Comparison of ENCODE assay signal across 14 cellular contexts in genomic region chr7:41005381-41005901, GRCh38.
DNase-seq lines count a peak whose midpoint lies in the region; ATAC-seq, FAIRE-seq and TF ChIP-seq lines count a peak whose summit lies in the region.
"Had no signal": no experiment of that assay in that cellular context is flagged by ENCODE, and none has a peak within 500 bp of the region (broad histone marks: within the 10 kb centered on the region; RNA-seq: fewer than 3 reads in every experiment).

No MANE protein-coding gene starts in this region.

- no peaks in the 10 kb centered on the region for H3K27me3 ChIP-seq in osteoblast (ENCODE audit: insufficient read depth, low read length)
- H3K27me3 ChIP-seq: vagina had no signal

- H3K27ac ChIP-seq in osteoblast (ENCODE audit: low read depth, low read length) = peak overlapping the region; percentile 70
- H3K27ac ChIP-seq: vagina had no signal

- no peaks in the 10 kb centered on the region for H4K20me1 ChIP-seq in osteoblast (ENCODE audit: insufficient read depth, low read length)

- no peak overlapping the region for H3K4me3 ChIP-seq in osteoblast (ENCODE audit: insufficient read depth, low read length)
- H3K4me3 ChIP-seq: vagina had no signal

- ATAC-seq in GM21825 (IDR thresholded peaks at IDR 0.05; ENCODE audit: unreplicated experiment) = no peak
- ATAC-seq: naive thymus-derived CD8-positive, alpha-beta T cell had no signal

- peaks cover 28% of the 10 kb centered on the region for H3K4me1 ChIP-seq in osteoblast (ENCODE audit: insufficient read depth, low read length)

- FAIRE-seq in RCC 7860 (lab: Jason Lieb, UNC) = peak; percentile 80
- FAIRE-seq: HTR-8/SVneo, small intestine had no signal

- DNase-seq in Daoy (ENCODE audit: low read depth) = peak; percentile 94
- peak; percentile 81 for DNase-seq in RCC 7860 (ENCODE audit: low spot score)
- peak; percentile 45 for DNase-seq in fibroblast of gingiva (ENCODE audit: low read depth)
- no peak for DNase-seq in osteoblast (ENCODE audit: insufficient read length, low spot score, missing footprints)
- no peak for DNase-seq in COR-L47 (lab: John Stamatoyannopoulos, UW)
- no peak for DNase-seq in C1 segment of cervical spinal cord (lab: John Stamatoyannopoulos, UW)
- no peak for DNase-seq in COLO829 (ENCODE audit: low spot score)
- DNase-seq: naive thymus-derived CD8-positive, alpha-beta T cell; NCI-H187 treated with DMSO at 0.1 percent for 48 hours; small intestine; T-helper 9 cell had no signal

- peak overlapping the region; percentile 18 for H3K4me2 ChIP-seq in osteoblast (ENCODE audit: insufficient read depth, low read length)

- TF ChIP-seq CTCF in osteoblast (IDR thresholded peaks at IDR 0.05; ENCODE audit: extremely low read depth, low read depth, low read length) = no peak

- H2AFZ ChIP-seq in osteoblast (ENCODE audit: low read length) = peak overlapping the region; percentile 5

- no peaks in the 10 kb centered on the region for H3K36me3 ChIP-seq in osteoblast (ENCODE audit: insufficient read depth, low read length)
- H3K36me3 ChIP-seq: vagina had no signal

- no peaks in the 10 kb centered on the region for H3K9me3 ChIP-seq in osteoblast (ENCODE audit: low read depth, low read length)
- H3K9me3 ChIP-seq: vagina had no signal

- H3K79me2 ChIP-seq in osteoblast (ENCODE audit: insufficient read depth, low read length) = no peaks in the 10 kb centered on the region

Comparison
In these comparisons a context has a peak if more than half of its experiments do, and no peak if none do; other contexts are left out.
1. DNase-seq: peak in Daoy (single experiment), RCC 7860 (single experiment) and fibroblast of gingiva (single experiment); none in osteoblast (single experiment), COR-L47 (single experiment), C1 segment of cervical spinal cord (0 of 14) and COLO829 (single experiment).